8 cellular contexts compared by ENCODE assay signal in the genomic region with DNA sequence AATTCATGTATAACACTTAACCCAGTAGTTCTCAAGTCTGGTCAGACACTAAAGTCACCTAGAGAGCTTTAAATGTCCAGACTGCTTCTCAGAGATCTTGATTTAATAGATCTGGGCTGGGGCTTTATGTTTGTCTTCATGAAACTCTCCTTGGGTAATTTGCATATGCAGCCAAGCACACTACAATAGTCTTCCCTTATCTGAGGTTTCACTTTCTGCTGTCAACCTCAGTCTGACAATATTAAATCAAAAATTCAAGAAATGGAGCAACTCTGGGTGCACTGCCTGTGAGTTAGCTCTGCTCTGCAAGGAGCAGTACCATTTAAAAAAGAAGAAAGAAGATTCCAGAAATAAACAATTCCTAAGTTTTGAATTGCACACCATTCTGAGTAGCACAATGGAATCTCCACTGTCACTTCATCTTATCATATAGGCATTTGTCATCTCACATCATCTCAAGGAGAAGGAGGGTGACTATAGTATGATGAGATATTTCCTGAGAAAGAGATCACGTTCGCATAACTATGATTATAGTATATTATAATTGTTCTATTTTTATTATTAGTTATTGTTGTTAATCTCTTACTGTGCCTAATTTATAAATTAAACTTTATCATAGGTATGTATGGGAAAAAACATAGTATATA. TPM values are rescaled to one million over a fixed set of nuclear protein-coding genes. Genes with fewer than 3 reads are reported as not detected.
DNase-seq lines count a peak whose midpoint lies in the region; ATAC-seq and TF ChIP-seq lines count a peak whose summit lies in the region.

No MANE protein-coding gene starts in this region.

- H3K27ac Mint-ChIP-seq in CD4-positive, alpha-beta T cell = peak overlapping the region; percentile 5
- peak overlapping the region; percentile 23 for H3K27ac Mint-ChIP-seq in chondrocyte (ENCODE audit: unreplicated experiment)

- TF ChIP-seq CTCF in CD4-positive, alpha-beta T cell (IDR thresholded peaks at IDR 0.05) = no peak
- no peak for TF ChIP-seq CTCF in chondrocyte (IDR thresholded peaks at IDR 0.05)

- ATAC-seq in CD4-positive, alpha-beta T cell (ENCODE audit: poor library complexity) = peak; percentile 61
- ATAC-seq in GM19463 (IDR thresholded peaks at IDR 0.05; ENCODE audit: unreplicated experiment) (peak; percentile 93), HG03442 (IDR thresholded peaks at IDR 0.05; ENCODE audit: unreplicated experiment) (peak; percentile 95)

- CTCF ChIA-PET in CD4-positive, alpha-beta T cell (lab: Charles Lee) = no interaction called here

- no peaks in the 10 kb centered on the region for H3K27me3 Mint-ChIP-seq in CD4-positive, alpha-beta T cell
- no peaks in the 10 kb centered on the region for H3K27me3 Mint-ChIP-seq in chondrocyte (ENCODE audit: low read depth)

- H3K27ac ChIP-seq in CD4-positive, alpha-beta T cell (ENCODE audit: low read depth, low read length) = no peak overlapping the region

- H3K27me3 ChIP-seq in CD4-positive, alpha-beta T cell (ENCODE audit: control insufficient read depth, insufficient read depth, low read length) = no peaks in the 10 kb centered on the region

- peaks cover 37% of the 10 kb centered on the region for H3K4me1 Mint-ChIP-seq in CD4-positive, alpha-beta T cell (ENCODE audit: low read depth)
- peaks cover 52% of the 10 kb centered on the region for H3K4me1 Mint-ChIP-seq in chondrocyte (ENCODE audit: low read depth)

- no peaks in the 10 kb centered on the region for H3K9me3 ChIP-seq in CD4-positive, alpha-beta T cell (ENCODE audit: control insufficient read depth, low read length)

- H3K9me3 Mint-ChIP-seq in CD4-positive, alpha-beta T cell = no peaks in the 10 kb centered on the region
- H3K9me3 Mint-ChIP-seq in chondrocyte (ENCODE audit: low read depth) = no peaks in the 10 kb centered on the region

- intact Hi-C loops in CD4-positive, alpha-beta T cell (cut with DNase I, micrococcal nuclease) = no loop called here
- intact Hi-C loops in posterior vena cava (cut with DNase I) = loop anchor here in 1 of 2 donors (10.0 kb wide), 1 partner anchor 47 kb away; no protein-coding TSS in a partner anchor

- H3K36me3 Mint-ChIP-seq in CD4-positive, alpha-beta T cell (ENCODE audit: low read depth) = no peaks in the 10 kb centered on the region
- H3K36me3 Mint-ChIP-seq in chondrocyte (ENCODE audit: low read depth) = no peaks in the 10 kb centered on the region

- DNase-seq in CD4-positive, alpha-beta T cell = no peak
- no peak for DNase-seq in chondrocyte (ENCODE audit: low spot score)
- no peak for DNase-seq in posterior vena cava (ENCODE audit: low spot score)
- no peak for DNase-seq in NCI-H1105 (lab: John Stamatoyannopoulos, UW)
- no peak for DNase-seq in A172 (ENCODE audit: low spot score)
- no peak for DNase-seq in NCI-H2029 treated with DMSO at 0.1 percent for 48 hours (lab: John Stamatoyannopoulos, UW)

- H3K4me3 Mint-ChIP-seq in CD4-positive, alpha-beta T cell = peak overlapping the region; percentile 75
- H3K4me3 Mint-ChIP-seq in chondrocyte (ENCODE audit: unreplicated experiment) = no peak overlapping the region

- POLR2A ChIA-PET in CD4-positive, alpha-beta T cell (lab: Charles Lee) = interaction anchor here (1.8 kb wide), 1 partner anchor 9 kb away, joined by 9 read pairs; a partner anchor contains a TSS

RNA-seq across cellular contexts. Expression of a gene that starts 9.4 kb away (rescaled TPM):
- 1 to 10 TPM; 7.5 to 7.7 TPM for total RNA-seq in CD4-positive, alpha-beta T cell
- total RNA-seq in chondrocyte = 20.7 to 33.7 TPM (median 32.1 TPM) in 3 replicates
- 10 to 100 TPM; 37.9 to 93.0 TPM for total RNA-seq in posterior vena cava
- 8.0 and 10.8 TPM in 2 replicates for total RNA-seq in A172 (2014; rRNA removed; shearing (Covaris generic))

RNA-seq across cellular contexts. Expression of a gene that starts 55.0 kb away (rescaled TPM):
- total RNA-seq in CD4-positive, alpha-beta T cell = 10 to 100 TPM; 10.7 to 10.8 TPM
- 19.0 to 20.8 TPM (median 20.0 TPM) in 3 replicates for total RNA-seq in chondrocyte
- total RNA-seq in posterior vena cava = 10 to 100 TPM; 13.6 to 14.9 TPM
- total RNA-seq in A172 (2014; rRNA removed; shearing (Covaris generic)) = 59.1 and 80.3 TPM in 2 replicates
